In genomic region chr1:21952806-21953514, GRCh38 we compare ENCODE assay signal across 1 cellular context.
TF ChIP-seq lines count a peak whose summit lies in the region.

No MANE protein-coding gene starts in this region.

TF ChIP-seq in GM23338, 12 proteins besides CTCF, POLR2A, EP300 and RAD21:
- no peak for TF ChIP-seq POLR2AphosphoS5 (IDR thresholded peaks at IDR 0.05; ENCODE audit: low read depth)
- no peak for TF ChIP-seq ZNF114 (CRISPR knock-in tag; IDR thresholded peaks at IDR 0.05)
- no peak for TF ChIP-seq ZNF331 (CRISPR knock-in tag; IDR thresholded peaks at IDR 0.05; ENCODE audit: low read depth)
- TF ChIP-seq REST (IDR thresholded peaks at IDR 0.05; ENCODE audit: unreplicated experiment) = no peak
- TF ChIP-seq EZH2phosphoT487 (IDR thresholded peaks at IDR 0.05; ENCODE audit: unreplicated experiment) = no peak
- no peak for TF ChIP-seq CREB1 (CRISPR knock-in tag; IDR thresholded peaks at IDR 0.05; ENCODE audit: low read depth)
- no peak for TF ChIP-seq NANOG (IDR thresholded peaks at IDR 0.05; ENCODE audit: borderline replicate concordance)
